In genomic region chr5:138533973-138534941, GRCh38 we compare ENCODE assay signal across 1 cellular context.
TF ChIP-seq lines count a peak whose summit lies in the region.

No MANE protein-coding gene starts in this region.

TF ChIP-seq in HepG2, 621 proteins besides CTCF, POLR2A, EP300 and RAD21 (continued from another document):
- TF ChIP-seq FOXA1 (IDR thresholded peaks at IDR 0.05) (no peak), FOXA1 (CRISPR knock-in tag; IDR thresholded peaks at IDR 0.05) (0 out of 2 replicates have a peak, but pooled peaks have one; percentile 6), PLSCR1 (CRISPR knock-in tag; IDR thresholded peaks at IDR 0.05; ENCODE audit: borderline replicate concordance) (no peak), ZNF501 (CRISPR knock-in tag; IDR thresholded peaks at IDR 0.05) (no peak), ZNF747 (CRISPR knock-in tag; IDR thresholded peaks at IDR 0.05; ENCODE audit: borderline replicate concordance) (no peak), KDM6A (CRISPR knock-in tag; IDR thresholded peaks at IDR 0.05; ENCODE audit: low read depth) (no peak), IRX3 (CRISPR knock-in tag; IDR thresholded peaks at IDR 0.05; ENCODE audit: borderline replicate concordance, low read depth) (no peak), PLRG1 (conservative IDR thresholded peaks at IDR 0.05) (no peak), KDM3A (CRISPR knock-in tag; IDR thresholded peaks at IDR 0.05; ENCODE audit: low read depth) (no peak), MIXL1 (CRISPR knock-in tag; IDR thresholded peaks at IDR 0.05) (peak; percentile 60; the same call in 1 of the 2 replicates), ZNF292 (CRISPR knock-in tag; IDR thresholded peaks at IDR 0.05; ENCODE audit: borderline replicate concordance, low read depth) (no peak), FIP1L1 (IDR thresholded peaks at IDR 0.05; ENCODE audit: borderline replicate concordance, insufficient read depth, low read depth, low read length) (no peak), AHDC1 (CRISPR knock-in tag; IDR thresholded peaks at IDR 0.05; ENCODE audit: borderline replicate concordance) (no peak), NR2F2 (IDR thresholded peaks at IDR 0.05; ENCODE audit: borderline replicate concordance, low read depth) (peak; percentile 50), SKIL (CRISPR knock-in tag; IDR thresholded peaks at IDR 0.05; ENCODE audit: borderline replicate concordance) (peak; percentile 92), AGO1 (IDR thresholded peaks at IDR 0.05; ENCODE audit: low read depth, low read length, poor library complexity, severe bottlenecking) (no peak), ZNF441 (CRISPR knock-in tag; IDR thresholded peaks at IDR 0.05; ENCODE audit: borderline replicate concordance) (no peak), ZNF556 (CRISPR knock-in tag; IDR thresholded peaks at IDR 0.05; ENCODE audit: borderline replicate concordance) (no peak), ZNF274 (CRISPR knock-in tag; IDR thresholded peaks at IDR 0.05) (no peak), GATA4 (IDR thresholded peaks at IDR 0.05; ENCODE audit: borderline replicate concordance, low read depth) (no peak), RFX3 (CRISPR knock-in tag; IDR thresholded peaks at IDR 0.05) (no peak), GABPA (IDR thresholded peaks at IDR 0.05; ENCODE audit: low read depth, low read length) (no peak), GABPA (CRISPR knock-in tag; IDR thresholded peaks at IDR 0.05; ENCODE audit: low read depth) (peak; percentile 47), SRSF4 (IDR thresholded peaks at IDR 0.05; ENCODE audit: low read depth, low read length, poor library complexity, severe bottlenecking) (no peak), TCF7 (IDR thresholded peaks at IDR 0.05; ENCODE audit: low read depth) (0 out of 2 replicates have a peak, but pooled peaks have one; percentile 17), NFE2 (CRISPR knock-in tag; IDR thresholded peaks at IDR 0.05) (no peak), E2F1 (CRISPR knock-in tag; IDR thresholded peaks at IDR 0.05) (no peak), ZMYM4 (CRISPR knock-in tag; IDR thresholded peaks at IDR 0.05) (no peak), NR2F1 (CRISPR knock-in tag; IDR thresholded peaks at IDR 0.05) (0 out of 4 replicates have a peak, but pooled peaks of 1 of the 2 experiments have one; percentile 39), SNAPC2 (CRISPR knock-in tag; IDR thresholded peaks at IDR 0.05) (no peak), CHD2 (IDR thresholded peaks at IDR 0.05; ENCODE audit: low read depth, low read length) (no peak), ZNF207 (IDR thresholded peaks at IDR 0.05; ENCODE audit: borderline replicate concordance) (no peak), SALL1 (CRISPR knock-in tag; IDR thresholded peaks at IDR 0.05) (no peak), SP1 (IDR thresholded peaks at IDR 0.05) (no peak), SP1 (CRISPR knock-in tag; IDR thresholded peaks at IDR 0.05) (no peak), ZHX2 (IDR thresholded peaks at IDR 0.05; ENCODE audit: low read depth) (no peak), ZHX2 (CRISPR knock-in tag; IDR thresholded peaks at IDR 0.05; ENCODE audit: borderline replicate concordance) (no peak), CCDC6 (CRISPR knock-in tag; IDR thresholded peaks at IDR 0.05) (no peak), FLYWCH1 (CRISPR knock-in tag; IDR thresholded peaks at IDR 0.05) (no peak), SP4 (CRISPR knock-in tag; IDR thresholded peaks at IDR 0.05) (no peak), SP2 (CRISPR knock-in tag; IDR thresholded peaks at IDR 0.05) (no peak), ZNF569 (CRISPR knock-in tag; IDR thresholded peaks at IDR 0.05; ENCODE audit: borderline replicate concordance) (no peak), ERF (CRISPR knock-in tag; IDR thresholded peaks at IDR 0.05) (no peak), ZNF547 (CRISPR knock-in tag; IDR thresholded peaks at IDR 0.05) (no peak), KDM5A (IDR thresholded peaks at IDR 0.05; ENCODE audit: borderline replicate concordance, low read length) (no peak), NR2C2 (CRISPR knock-in tag; IDR thresholded peaks at IDR 0.05; ENCODE audit: borderline replicate concordance) (peak; percentile 50; the same call in 1 of the 2 replicates), ZNF720 (CRISPR knock-in tag; IDR thresholded peaks at IDR 0.05) (no peak)
- TF ChIP-seq, protein P1, sequence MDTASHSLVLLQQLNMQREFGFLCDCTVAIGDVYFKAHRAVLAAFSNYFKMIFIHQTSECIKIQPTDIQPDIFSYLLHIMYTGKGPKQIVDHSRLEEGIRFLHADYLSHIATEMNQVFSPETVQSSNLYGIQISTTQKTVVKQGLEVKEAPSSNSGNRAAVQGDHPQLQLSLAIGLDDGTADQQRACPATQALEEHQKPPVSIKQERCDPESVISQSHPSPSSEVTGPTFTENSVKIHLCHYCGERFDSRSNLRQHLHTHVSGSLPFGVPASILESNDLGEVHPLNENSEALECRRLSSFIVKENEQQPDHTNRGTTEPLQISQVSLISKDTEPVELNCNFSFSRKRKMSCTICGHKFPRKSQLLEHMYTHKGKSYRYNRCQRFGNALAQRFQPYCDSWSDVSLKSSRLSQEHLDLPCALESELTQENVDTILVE (CRISPR knock-in tag; IDR thresholded peaks at IDR 0.05) = no peak
- TF ChIP-seq, protein P2, sequence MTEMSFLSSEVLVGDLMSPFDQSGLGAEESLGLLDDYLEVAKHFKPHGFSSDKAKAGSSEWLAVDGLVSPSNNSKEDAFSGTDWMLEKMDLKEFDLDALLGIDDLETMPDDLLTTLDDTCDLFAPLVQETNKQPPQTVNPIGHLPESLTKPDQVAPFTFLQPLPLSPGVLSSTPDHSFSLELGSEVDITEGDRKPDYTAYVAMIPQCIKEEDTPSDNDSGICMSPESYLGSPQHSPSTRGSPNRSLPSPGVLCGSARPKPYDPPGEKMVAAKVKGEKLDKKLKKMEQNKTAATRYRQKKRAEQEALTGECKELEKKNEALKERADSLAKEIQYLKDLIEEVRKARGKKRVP (CRISPR knock-in tag; IDR thresholded peaks at IDR 0.05) = 0 out of 4 replicates have a peak, but pooled peaks of 1 of the 2 experiments have one; percentile 49
- TF ChIP-seq, protein P3, sequence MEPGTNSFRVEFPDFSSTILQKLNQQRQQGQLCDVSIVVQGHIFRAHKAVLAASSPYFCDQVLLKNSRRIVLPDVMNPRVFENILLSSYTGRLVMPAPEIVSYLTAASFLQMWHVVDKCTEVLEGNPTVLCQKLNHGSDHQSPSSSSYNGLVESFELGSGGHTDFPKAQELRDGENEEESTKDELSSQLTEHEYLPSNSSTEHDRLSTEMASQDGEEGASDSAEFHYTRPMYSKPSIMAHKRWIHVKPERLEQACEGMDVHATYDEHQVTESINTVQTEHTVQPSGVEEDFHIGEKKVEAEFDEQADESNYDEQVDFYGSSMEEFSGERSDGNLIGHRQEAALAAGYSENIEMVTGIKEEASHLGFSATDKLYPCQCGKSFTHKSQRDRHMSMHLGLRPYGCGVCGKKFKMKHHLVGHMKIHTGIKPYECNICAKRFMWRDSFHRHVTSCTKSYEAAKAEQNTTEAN (CRISPR knock-in tag; conservative IDR thresholded peaks at IDR 0.05) = no peak
